7 cellular contexts compared by ENCODE assay signal in the genomic region with DNA sequence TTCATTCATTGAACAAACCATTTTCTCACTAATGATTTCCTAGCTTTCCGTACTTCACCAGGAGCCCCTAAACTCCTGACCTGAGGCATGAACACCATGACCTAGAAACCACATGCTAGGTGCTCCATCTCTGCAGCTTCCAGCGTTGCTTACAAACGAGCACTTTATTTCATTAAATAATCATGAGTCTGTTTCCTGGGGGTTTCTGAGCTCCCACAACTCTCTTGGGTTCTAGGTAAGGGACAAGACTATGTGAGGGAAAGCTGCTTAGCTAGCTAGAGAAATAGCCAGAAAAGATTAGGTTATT. TPM values are rescaled to one million over a fixed set of nuclear protein-coding genes. Genes with fewer than 3 reads are reported as not detected.
DNase-seq lines count a peak whose midpoint lies in the region; ATAC-seq and TF ChIP-seq lines count a peak whose summit lies in the region.

No MANE protein-coding gene starts in this region.

- H3K9me2 ChIP-seq in hepatocyte (replicated peaks; ENCODE audit: insufficient read depth): no peaks in the 10 kb centered on the region

- POLR2A ChIA-PET in HEK293 (lab: Yijun Ruan, JAX) (interaction anchor here (0.7 to 3.2 kb wide), 9 partner anchors 17 to 318 kb away, joined by 3 to 26 read pairs (median 7); partner anchors contain the start of genes RPL4, SNAPC5, TIPIN and ZWILCH), activated B cell treated with CpG ODN at 0.5 μM for 24 hours (lab: Charles Lee) (interaction anchor here (0.6 to 4.5 kb wide), 7 partner anchors 14 to 780 kb away, joined by 3 to 48 read pairs (median 21); partner anchors contain the start of genes RPL4, SNAPC5, TIPIN and ZWILCH)

- H3K9me3 ChIP-seq in HEK293 (ENCODE audit: control insufficient read depth, insufficient read depth, low read depth, low read length) (no peaks in the 10 kb centered on the region), hepatocyte (ENCODE audit: low read depth) (no peaks in the 10 kb centered on the region), smooth muscle cell (replicated peaks; ENCODE audit: low read depth) (no peaks in the 10 kb centered on the region)

- H3K36me3 ChIP-seq in HEK293 (ENCODE audit: control insufficient read depth in 2 of 2, insufficient read depth in 1 of 2, low read length in 2 of 2) (peaks cover 0 to 23% of the 10 kb centered on the region in 2 experiments; a peak in 2 of 3 replicates), hepatocyte (replicated peaks; ENCODE audit: insufficient read depth, low read depth) (no peaks in the 10 kb centered on the region), smooth muscle cell (ENCODE audit: low read depth) (no peaks in the 10 kb centered on the region)

- H3K4me3 ChIP-seq in HEK293 (ENCODE audit: low read depth, low read length) (peak overlapping the region; percentile 88), hepatocyte (peak overlapping the region; percentile 51), smooth muscle cell (peak overlapping the region; percentile 63)

- no peak for ATAC-seq in activated B cell treated with CpG ODN at 0.5 μM for 24 hours (ENCODE audit: low read depth)
- no peak for ATAC-seq in HG02642 (IDR thresholded peaks at IDR 0.05; ENCODE audit: poor library complexity, unreplicated experiment)

- H3K4me2 ChIP-seq in hepatocyte (peak overlapping the region; percentile 96), smooth muscle cell (peak overlapping the region; percentile 86)

- no peaks in the 10 kb centered on the region for H3K9me3 Mint-ChIP-seq in activated B cell treated with CpG ODN at 0.5 μM for 24 hours

- peaks cover 5% of the 10 kb centered on the region; the same call in 1 of the 2 replicates for H3K4me1 ChIP-seq in HEK293 (ENCODE audit: control insufficient read depth, insufficient read depth, low read length)
- peaks cover 13% of the 10 kb centered on the region for H3K4me1 ChIP-seq in hepatocyte (ENCODE audit: insufficient read depth)
- H3K4me1 ChIP-seq in smooth muscle cell (ENCODE audit: low read depth): peaks cover 9% of the 10 kb centered on the region

- peak overlapping the region; percentile 86 for H3K4me3 Mint-ChIP-seq in activated B cell treated with CpG ODN at 0.5 μM for 24 hours

- H3K27me3 ChIP-seq in hepatocyte (no peaks in the 10 kb centered on the region), smooth muscle cell (ENCODE audit: low read depth) (no peaks in the 10 kb centered on the region)

- peak overlapping the region; percentile 92 for H3K9ac ChIP-seq in smooth muscle cell (ENCODE audit: low read depth)

- 37% methylated on average over 3 of the region's 3 CpGs for WGBS in hepatocyte (ENCODE audit: low lambda C conversion rate, missing lambda C conversion rate)
- WGBS in smooth muscle cell (ENCODE audit: low lambda C conversion rate): 33% methylated on average over 3 of the region's 3 CpGs

- peak overlapping the region; percentile 67 for H3K27ac Mint-ChIP-seq in activated B cell treated with CpG ODN at 0.5 μM for 24 hours

- intact Hi-C loops in activated B cell treated with CpG ODN at 0.5 μM for 24 hours (cut with micrococcal nuclease): no loop called here

- DNase-seq in activated B cell treated with CpG ODN at 0.5 μM for 24 hours (no peak), hepatocyte (ENCODE audit: low spot score) (no peak), smooth muscle cell (lab: John Stamatoyannopoulos, UW; ENCODE audit: unreplicated experiment) (no peak), NCI-H1694 (lab: John Stamatoyannopoulos, UW) (no peak), GDM1 (lab: John Stamatoyannopoulos, UW) (no peak)

- H4K20me1 ChIP-seq in hepatocyte (ENCODE audit: insufficient read depth, poor library complexity, severe bottlenecking): peaks cover 4% of the 10 kb centered on the region
- H4K20me1 ChIP-seq in smooth muscle cell (ENCODE audit: low read depth): peaks cover 56% of the 10 kb centered on the region

- no peaks in the 10 kb centered on the region for H3K27me3 Mint-ChIP-seq in activated B cell treated with CpG ODN at 0.5 μM for 24 hours

- peaks cover 8% of the 10 kb centered on the region for H3K36me3 Mint-ChIP-seq in activated B cell treated with CpG ODN at 0.5 μM for 24 hours (ENCODE audit: low read depth)

- no peaks in the 10 kb centered on the region for H3F3A ChIP-seq in smooth muscle cell (ENCODE audit: low read depth)

- H3K79me2 ChIP-seq in hepatocyte: peaks cover 65% of the 10 kb centered on the region
- H3K79me2 ChIP-seq in smooth muscle cell (ENCODE audit: low read depth): peaks cover 56% of the 10 kb centered on the region

- peaks cover 56% of the 10 kb centered on the region for H3K4me1 Mint-ChIP-seq in activated B cell treated with CpG ODN at 0.5 μM for 24 hours

- H2AFZ ChIP-seq in hepatocyte: no peak overlapping the region
- H2AFZ ChIP-seq in smooth muscle cell (ENCODE audit: low read depth): no peak overlapping the region

- H3K27ac ChIP-seq in HEK293 (ENCODE audit: extremely low read depth, low read depth, low read length): peak overlapping the region; percentile 83
- H3K27ac ChIP-seq in hepatocyte: peak overlapping the region; percentile 92
- H3K27ac ChIP-seq in smooth muscle cell (ENCODE audit: low read depth): peak overlapping the region; percentile 91

- TF ChIP-seq CTCF in HEK293 (tag by site-specific recombination; IDR thresholded peaks at IDR 0.05) (no peak), activated B cell treated with CpG ODN at 0.5 μM for 24 hours (IDR thresholded peaks at IDR 0.05) (no peak), hepatocyte (IDR thresholded peaks at IDR 0.05; ENCODE audit: poor library complexity) (no peak), smooth muscle cell (IDR thresholded peaks at IDR 0.05; ENCODE audit: borderline replicate concordance, insufficient read depth, poor library complexity, severe bottlenecking) (no peak)

- CTCF ChIA-PET in HEK293 (lab: Yijun Ruan, JAX) (interaction anchor here (0.6 to 4.8 kb wide), 12 partner anchors 11 to 994 kb away, joined by 3 to 58 read pairs (median 4); partner anchors contain the start of gene SNAPC5), activated B cell treated with CpG ODN at 0.5 μM for 24 hours (lab: Charles Lee) (interaction anchor here (0.8 to 5.1 kb wide), 2 partner anchors 101 to 110 kb away, joined by 4 to 67 read pairs; partner anchors contain the start of gene SNAPC5)

TF ChIP-seq in HEK293, 187 proteins besides CTCF, POLR2A, EP300 and RAD21 (continues in another document):
- no peak for TF ChIP-seq ZNF169 (tag by site-specific recombination; IDR thresholded peaks at IDR 0.05)
- no peak for TF ChIP-seq SETDB1 (IDR thresholded peaks at IDR 0.05; ENCODE audit: insufficient read length, low read length)
- no peak for TF ChIP-seq BCL11B (tag by site-specific recombination; IDR thresholded peaks at IDR 0.05; ENCODE audit: low read depth)
- no peak for TF ChIP-seq ZNF366 (tag by site-specific recombination; conservative IDR thresholded peaks at IDR 0.05)
- TF ChIP-seq ZNF138 (tag by site-specific recombination; IDR thresholded peaks at IDR 0.05; ENCODE audit: borderline replicate concordance): no peak
- TF ChIP-seq ZNF155 (tag by site-specific recombination; IDR thresholded peaks at IDR 0.05): no peak
- TF ChIP-seq, protein P1, sequence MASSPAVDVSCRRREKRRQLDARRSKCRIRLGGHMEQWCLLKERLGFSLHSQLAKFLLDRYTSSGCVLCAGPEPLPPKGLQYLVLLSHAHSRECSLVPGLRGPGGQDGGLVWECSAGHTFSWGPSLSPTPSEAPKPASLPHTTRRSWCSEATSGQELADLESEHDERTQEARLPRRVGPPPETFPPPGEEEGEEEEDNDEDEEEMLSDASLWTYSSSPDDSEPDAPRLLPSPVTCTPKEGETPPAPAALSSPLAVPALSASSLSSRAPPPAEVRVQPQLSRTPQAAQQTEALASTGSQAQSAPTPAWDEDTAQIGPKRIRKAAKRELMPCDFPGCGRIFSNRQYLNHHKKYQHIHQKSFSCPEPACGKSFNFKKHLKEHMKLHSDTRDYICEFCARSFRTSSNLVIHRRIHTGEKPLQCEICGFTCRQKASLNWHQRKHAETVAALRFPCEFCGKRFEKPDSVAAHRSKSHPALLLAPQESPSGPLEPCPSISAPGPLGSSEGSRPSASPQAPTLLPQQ (tag by site-specific recombination; IDR thresholded peaks at IDR 0.05): no peak
- TF ChIP-seq, protein P2, sequence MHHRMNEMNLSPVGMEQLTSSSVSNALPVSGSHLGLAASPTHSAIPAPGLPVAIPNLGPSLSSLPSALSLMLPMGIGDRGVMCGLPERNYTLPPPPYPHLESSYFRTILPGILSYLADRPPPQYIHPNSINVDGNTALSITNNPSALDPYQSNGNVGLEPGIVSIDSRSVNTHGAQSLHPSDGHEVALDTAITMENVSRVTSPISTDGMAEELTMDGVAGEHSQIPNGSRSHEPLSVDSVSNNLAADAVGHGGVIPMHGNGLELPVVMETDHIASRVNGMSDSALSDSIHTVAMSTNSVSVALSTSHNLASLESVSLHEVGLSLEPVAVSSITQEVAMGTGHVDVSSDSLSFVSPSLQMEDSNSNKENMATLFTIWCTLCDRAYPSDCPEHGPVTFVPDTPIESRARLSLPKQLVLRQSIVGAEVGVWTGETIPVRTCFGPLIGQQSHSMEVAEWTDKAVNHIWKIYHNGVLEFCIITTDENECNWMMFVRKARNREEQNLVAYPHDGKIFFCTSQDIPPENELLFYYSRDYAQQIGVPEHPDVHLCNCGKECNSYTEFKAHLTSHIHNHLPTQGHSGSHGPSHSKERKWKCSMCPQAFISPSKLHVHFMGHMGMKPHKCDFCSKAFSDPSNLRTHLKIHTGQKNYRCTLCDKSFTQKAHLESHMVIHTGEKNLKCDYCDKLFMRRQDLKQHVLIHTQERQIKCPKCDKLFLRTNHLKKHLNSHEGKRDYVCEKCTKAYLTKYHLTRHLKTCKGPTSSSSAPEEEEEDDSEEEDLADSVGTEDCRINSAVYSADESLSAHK (tag by site-specific recombination; IDR thresholded peaks at IDR 0.05): no peak
- no peak for TF ChIP-seq GLI4 (tag by site-specific recombination; IDR thresholded peaks at IDR 0.05)

RNA-seq across cellular contexts. Expression of gene MAP2K1, which starts 1.3 kb away (rescaled TPM):
- total RNA-seq in activated B cell treated with CpG ODN at 0.5 μM for 24 hours (37.9 and 42.0 TPM in 2 replicates), hepatocyte (20.1 and 23.7 TPM in 2 replicates), smooth muscle cell (50.4 and 62.2 TPM in 2 replicates)
- polyA plus RNA-seq in hepatocyte (37.6 and 46.3 TPM in 2 replicates), smooth muscle cell (55.3 and 62.9 TPM in 2 replicates)

RNA-seq across cellular contexts. Expression of gene TIPIN, which starts 31.5 kb away (rescaled TPM):
- 10.8 and 11.5 TPM in 2 replicates for total RNA-seq in activated B cell treated with CpG ODN at 0.5 μM for 24 hours
- total RNA-seq in hepatocyte: 5.4 and 6.2 TPM in 2 replicates
- polyA plus RNA-seq in hepatocyte: 6.4 and 7.2 TPM in 2 replicates
- 5.7 and 9.9 TPM in 2 replicates for total RNA-seq in smooth muscle cell
- polyA plus RNA-seq in smooth muscle cell: 7.4 and 9.8 TPM in 2 replicates
